ENCODE assay signal across 12 cellular contexts in the genomic region with DNA sequence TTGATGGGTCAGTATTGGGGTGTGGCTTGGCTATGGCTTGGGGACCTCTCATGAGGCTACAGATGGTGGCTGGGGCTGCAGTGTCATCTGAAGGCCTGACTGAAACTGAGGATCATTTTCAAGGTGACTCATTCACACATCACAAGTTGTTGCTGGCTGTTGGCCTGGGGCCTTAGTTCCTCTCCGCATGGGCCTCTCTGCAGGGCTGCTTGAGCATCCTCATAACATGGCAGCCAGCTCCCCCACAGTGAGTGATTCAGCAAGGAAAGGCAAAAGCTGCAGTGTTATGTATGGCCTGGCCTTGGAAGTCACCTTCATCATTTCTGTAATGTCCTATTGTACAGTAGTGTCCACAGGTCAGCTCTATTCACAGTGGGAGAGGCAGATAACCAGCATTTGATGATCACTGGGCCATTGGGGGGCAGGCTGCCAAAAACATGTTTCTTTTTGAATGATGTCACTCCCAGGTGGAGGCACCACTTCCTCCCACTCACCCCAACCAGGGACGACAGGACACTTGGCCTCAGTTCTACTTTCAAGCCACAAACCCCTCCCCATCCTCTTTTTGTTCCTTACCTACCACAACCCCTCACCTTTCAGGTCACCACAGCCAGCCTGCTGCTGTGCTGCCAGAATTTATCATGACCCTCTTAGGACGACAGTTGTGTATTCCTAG. TPM values are rescaled to one million over a fixed set of nuclear protein-coding genes. Genes with fewer than 3 reads are reported as not detected.
A peak's percentile ranks its signal among the peaks of the same experiment; 100 is the strongest.
DNase-seq lines count a peak whose midpoint lies in the region; ATAC-seq, FAIRE-seq and TF ChIP-seq lines count a peak whose summit lies in the region.
"Had no signal": no experiment of that assay in that cellular context is flagged by ENCODE, and none has a peak within 500 bp of the region (broad histone marks: within the 10 kb centered on the region; RNA-seq: fewer than 3 reads in every experiment).

No MANE protein-coding gene starts in this region.

- WGBS in small intestine, 3 donors = 74 to 85% (median 79%) methylated on average over 3 of the region's 3 CpGs

- intact Hi-C loops in lower lobe of right lung (cut with DNase I) = no loop called here

- H3K27ac ChIP-seq in Peyer's patch = peak overlapping the region; percentile 59 to 94 (median 78)
- H3K27ac ChIP-seq in small intestine (ENCODE audit: low read depth in 1 of 2, low read length in 1 of 2) = peak overlapping the region in 1 of 2 donors; percentile 81
- H3K27ac ChIP-seq in lower lobe of right lung = no peak overlapping the region

- H3K4me1 ChIP-seq in Peyer's patch (peaks cover 0 to 16% (median 7%) of the 10 kb centered on the region in 4 donors), small intestine (ENCODE audit: control insufficient read depth in 2 of 2, insufficient read depth in 1 of 2, low read depth in 1 of 2, low read length in 1 of 2) (no peaks in the 10 kb centered on the region), lower lobe of right lung (peaks cover 13% of the 10 kb centered on the region)

- ATAC-seq in activated naive CD4-positive, alpha-beta T cell treated with anti-CD3 and anti-CD28 coated beads, Interleukin-2, amount 50 U/mL, for 72 hours = peak; percentile 27 to 75
- ATAC-seq in lower lobe of right lung (no peak), HG02938 (IDR thresholded peaks at IDR 0.05; ENCODE audit: unreplicated experiment) (no peak)

- TF ChIP-seq CTCF in GM13976 (IDR thresholded peaks at IDR 0.05; ENCODE audit: borderline replicate concordance, control extremely low read depth, extremely low read depth, insufficient read depth, missing control alignments) = no peak
- no peak for TF ChIP-seq CTCF in Peyer's patch (IDR thresholded peaks at IDR 0.05)
- no peak for TF ChIP-seq CTCF in lower lobe of right lung (IDR thresholded peaks at IDR 0.05)

- H3K9me3 ChIP-seq in Peyer's patch (no peaks in the 10 kb centered on the region), small intestine (ENCODE audit: control insufficient read depth, low read depth) (no peaks in the 10 kb centered on the region), lower lobe of right lung (no peaks in the 10 kb centered on the region)

- peak overlapping the region; percentile 89 to 92 for H3K27ac Mint-ChIP-seq in activated naive CD4-positive, alpha-beta T cell treated with anti-CD3 and anti-CD28 coated beads, Interleukin-2, amount 50 U/mL, for 72 hours

- peaks cover 37 to 52% of the 10 kb centered on the region in 2 donors for H3K36me3 Mint-ChIP-seq in activated naive CD4-positive, alpha-beta T cell treated with anti-CD3 and anti-CD28 coated beads, Interleukin-2, amount 50 U/mL, for 72 hours

- H3K4me3 ChIP-seq in Peyer's patch (no peak overlapping the region), small intestine (ENCODE audit: low read depth in 1 of 2, low read length in 2 of 2) (no peak overlapping the region), lower lobe of right lung (no peak overlapping the region)

- no peak for FAIRE-seq in small intestine (lab: Jason Lieb, UNC)
- FAIRE-seq: bronchial epithelial cell, islet of Langerhans had no signal

- no peaks in the 10 kb centered on the region for H3K36me3 ChIP-seq in Peyer's patch
- no peaks in the 10 kb centered on the region for H3K36me3 ChIP-seq in small intestine (ENCODE audit: control insufficient read depth in 2 of 2, insufficient read depth in 2 of 2, low read length in 2 of 2)
- H3K36me3 ChIP-seq in lower lobe of right lung = no peaks in the 10 kb centered on the region

- TF ChIP-seq POLR2A in Peyer's patch (IDR thresholded peaks at IDR 0.05) = no peak

- in situ Hi-C loops in GM13976 (cut with MboI; ENCODE audit: low sequenced_read_pairs, unreplicated experiment) = no loop called here

- peaks cover 5 to 15% of the 10 kb centered on the region in 2 donors for H3K9me3 Mint-ChIP-seq in activated naive CD4-positive, alpha-beta T cell treated with anti-CD3 and anti-CD28 coated beads, Interleukin-2, amount 50 U/mL, for 72 hours

- DNase-seq in GM13976 (ENCODE audit: low spot score) (peak; percentile 30), Peyer's patch (peak in 2 of 3 donors; percentile 46 to 79), small intestine (peak; percentile 51), lower lobe of right lung (no peak), iPS-NIHi7 (ENCODE audit: extremely low spot score) (no peak), putamen (ENCODE audit: low spot score) (no peak)
- DNase-seq in activated naive CD4-positive, alpha-beta T cell treated with anti-CD3 and anti-CD28 coated beads, Interleukin-2, amount 50 U/mL, for 72 hours (ENCODE audit: low spot score in 2 of 2) = peak; percentile 48 to 83
- DNase-seq: DMS 273 treated with DMSO at 0.1 percent for 48 hours, nucleus accumbens had no signal

- H3K27me3 ChIP-seq in Peyer's patch (no peaks in the 10 kb centered on the region), small intestine (ENCODE audit: control insufficient read depth in 2 of 2, insufficient read depth in 2 of 2, low read length in 2 of 2) (no peaks in the 10 kb centered on the region), lower lobe of right lung (ENCODE audit: low read depth) (no peaks in the 10 kb centered on the region)

RNA-seq across cellular contexts. Expression of gene FGD3, which starts 14.4 kb away (rescaled TPM):
- total RNA-seq in Peyer's patch = 10 to 100 TPM in 1 of 4 donors, 1 to 10 TPM in 3; 4.6 to 48.7 (median 7.8) TPM
- total RNA-seq in activated naive CD4-positive, alpha-beta T cell treated with anti-CD3 and anti-CD28 coated beads, Interleukin-2, amount 50 U/mL, for 72 hours = 10 to 100 TPM; 49.7 to 61.0 TPM
- polyA plus RNA-seq in small intestine = 1 to 10 TPM in 2 of 3 donors, under 1 TPM in 1; 0.67 to 4.9 (median 2.7) TPM
- total RNA-seq in lower lobe of right lung = 23.9 TPM

Comparison
In these comparisons a context has a peak if more than half of its experiments do, and no peak if none do; other contexts are left out.
1. DNase-seq: peak in GM13976 (single experiment), Peyer's patch (2 of 3), activated naive CD4-positive, alpha-beta T cell treated with anti-CD3 and anti-CD28 coated beads, Interleukin-2, amount 50 U/mL, for 72 hours (2 of 2) and small intestine (single experiment); none in lower lobe of right lung (single experiment), iPS-NIHi7 (single experiment) and putamen (single experiment).
2. ATAC-seq: peak in activated naive CD4-positive, alpha-beta T cell treated with anti-CD3 and anti-CD28 coated beads, Interleukin-2, amount 50 U/mL, for 72 hours (2 of 2); none in lower lobe of right lung (0 of 2) and HG02938 (single experiment).